ENCODE assay signal across 10 cellular contexts in the genomic region with DNA sequence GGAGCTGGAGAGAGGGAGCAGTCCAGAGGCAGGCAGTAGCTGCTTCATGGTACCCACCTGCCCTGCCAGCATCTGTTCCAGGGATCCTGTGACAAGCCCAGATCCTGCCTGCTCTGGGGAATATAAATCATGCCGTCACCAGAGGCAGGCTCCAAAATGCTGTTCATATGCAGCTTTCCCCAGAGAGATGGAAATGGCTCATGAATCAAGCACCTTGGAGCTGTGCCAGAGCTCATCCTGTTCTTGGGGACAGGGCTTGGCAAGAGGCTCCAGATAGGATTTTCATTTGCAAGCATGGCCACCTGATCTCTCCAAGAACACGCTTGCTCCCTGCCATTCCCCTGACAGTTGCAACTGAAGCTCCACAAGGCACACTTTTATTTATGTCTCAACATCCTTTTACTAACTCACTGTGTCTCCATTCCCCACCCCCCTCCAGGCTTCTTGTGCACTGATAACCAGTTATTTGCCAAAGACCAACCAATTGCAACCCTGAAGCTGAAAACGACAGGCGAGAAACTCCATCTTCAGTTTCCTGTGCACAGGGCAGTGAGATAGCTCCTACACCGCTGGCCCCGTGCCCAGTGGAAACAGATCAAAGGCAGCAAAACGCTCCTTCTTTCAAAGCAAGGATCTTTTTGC.
DNase-seq lines count a peak whose midpoint lies in the region; ATAC-seq, FAIRE-seq and TF ChIP-seq lines count a peak whose summit lies in the region.
"Had no signal": no experiment of that assay in that cellular context is flagged by ENCODE, and none has a peak within 500 bp of the region (broad histone marks: within the 10 kb centered on the region; RNA-seq: fewer than 3 reads in every experiment).

No MANE protein-coding gene starts in this region.

- H3K9me3 ChIP-seq in SJCRH30 (replicated peaks) = 0 out of 2 replicates have a peak, but pooled peaks cover 4% of the 10 kb centered on the region
- H3K9me3 ChIP-seq in effector memory CD4-positive, alpha-beta T cell (ENCODE audit: control insufficient read depth, low read length) = no peaks in the 10 kb centered on the region
- H3K9me3 ChIP-seq: suprapubic skin had no signal

- H3K36me3 Mint-ChIP-seq in activated CD4-positive, alpha-beta T cell treated with anti-CD3 and anti-CD28 coated beads for 36 hours (ENCODE audit: low read depth) = no peaks in the 10 kb centered on the region

- POLR2A ChIA-PET in activated CD4-positive, alpha-beta T cell treated with anti-CD3 and anti-CD28 coated beads for 36 hours (lab: Charles Lee) = no interaction called here

- intact Hi-C loops in activated CD4-positive, alpha-beta T cell treated with anti-CD3 and anti-CD28 coated beads for 36 hours (cut with DNase I, micrococcal nuclease) = no loop called here

- peaks cover 17% of the 10 kb centered on the region for H3K4me1 ChIP-seq in SJCRH30
- no peaks in the 10 kb centered on the region for H3K4me1 ChIP-seq in effector memory CD4-positive, alpha-beta T cell (ENCODE audit: control insufficient read depth, insufficient read depth, low read length, poor library complexity, severe bottlenecking)

- H3K27ac ChIP-seq in SJCRH30 = no peak overlapping the region
- no peak overlapping the region for H3K27ac ChIP-seq in effector memory CD4-positive, alpha-beta T cell (ENCODE audit: insufficient read depth, low read length, poor library complexity, severe bottlenecking)
- H3K27ac ChIP-seq: suprapubic skin had no signal

- peak; percentile 56 for DNase-seq in activated CD4-positive, alpha-beta T cell treated with anti-CD3 and anti-CD28 coated beads for 36 hours
- DNase-seq in activated CD4-positive, alpha-beta T cell treated with anti-CD3 and anti-CD28 coated beads, Interleukin-2, amount 50 U/mL, for 4 hours = no peak
- peak; percentile 86 to 93 for DNase-seq in SJCRH30
- peak; percentile 19 for DNase-seq in glomerular visceral epithelial cell (ENCODE audit: extremely low spot score)
- peak; percentile 35 for DNase-seq in putamen (ENCODE audit: low spot score)
- DNase-seq in GM12892 (ENCODE audit: insufficient read length) = no peak
- DNase-seq in AG08396 (ENCODE audit: low spot score) = no peak
- DNase-seq in effector memory CD4-positive, alpha-beta T cell = no peak

- no peaks in the 10 kb centered on the region for H3K36me3 ChIP-seq in SJCRH30
- no peaks in the 10 kb centered on the region for H3K36me3 ChIP-seq in effector memory CD4-positive, alpha-beta T cell (ENCODE audit: control insufficient read depth, insufficient read depth, low read length)

- no peak for FAIRE-seq in GM12892 (lab: Jason Lieb, UNC)
- FAIRE-seq: A204.1 had no signal

- no peak overlapping the region for H3K4me3 Mint-ChIP-seq in activated CD4-positive, alpha-beta T cell treated with anti-CD3 and anti-CD28 coated beads for 36 hours

- no peak for TF ChIP-seq POLR2A in GM12892 (IDR thresholded peaks at IDR 0.05; ENCODE audit: low read depth, low read length)

- CTCF ChIA-PET in activated CD4-positive, alpha-beta T cell treated with anti-CD3 and anti-CD28 coated beads for 36 hours (lab: Charles Lee) = interaction anchor here (0.5 to 1.3 kb wide), 5 partner anchors 15 to 1154 kb away, joined by 3 to 5 read pairs (median 3); no protein-coding TSS in a partner anchor

- peaks cover 5% of the 10 kb centered on the region for H3K27me3 Mint-ChIP-seq in activated CD4-positive, alpha-beta T cell treated with anti-CD3 and anti-CD28 coated beads for 36 hours

- no peaks in the 10 kb centered on the region for H3K27me3 ChIP-seq in SJCRH30
- no peaks in the 10 kb centered on the region for H3K27me3 ChIP-seq in effector memory CD4-positive, alpha-beta T cell (replicated peaks; ENCODE audit: control insufficient read depth, insufficient read depth, low read length, poor library complexity, severe bottlenecking)
- H3K27me3 ChIP-seq: suprapubic skin had no signal

- H3K4me3 ChIP-seq in SJCRH30 = no peak overlapping the region
- no peak overlapping the region for H3K4me3 ChIP-seq in effector memory CD4-positive, alpha-beta T cell (ENCODE audit: insufficient read depth, low read depth, low read length, poor library complexity, severe bottlenecking)
- H3K4me3 ChIP-seq: suprapubic skin had no signal

- ATAC-seq in activated CD4-positive, alpha-beta T cell treated with anti-CD3 and anti-CD28 coated beads for 36 hours = no peak

- H3K4me1 Mint-ChIP-seq in activated CD4-positive, alpha-beta T cell treated with anti-CD3 and anti-CD28 coated beads for 36 hours = peaks cover 10% of the 10 kb centered on the region

- no peak overlapping the region for H3K27ac Mint-ChIP-seq in activated CD4-positive, alpha-beta T cell treated with anti-CD3 and anti-CD28 coated beads for 36 hours

- H3K9me3 Mint-ChIP-seq in activated CD4-positive, alpha-beta T cell treated with anti-CD3 and anti-CD28 coated beads for 36 hours (ENCODE audit: low read depth) = no peaks in the 10 kb centered on the region

Comparison
In these comparisons a context has a peak if more than half of its experiments do, and no peak if none do; other contexts are left out.
1. DNase-seq: peak in activated CD4-positive, alpha-beta T cell treated with anti-CD3 and anti-CD28 coated beads for 36 hours (single experiment), SJCRH30 (2 of 2), glomerular visceral epithelial cell (single experiment) and putamen (single experiment); none in activated CD4-positive, alpha-beta T cell treated with anti-CD3 and anti-CD28 coated beads, Interleukin-2, amount 50 U/mL, for 4 hours (0 of 2), GM12892 (single experiment), AG08396 (single experiment) and effector memory CD4-positive, alpha-beta T cell (0 of 3).